In genomic region chr14:99687284-99688209, GRCh38 we compare ENCODE assay signal across 8 cellular contexts. TPM values are rescaled to one million over a fixed set of nuclear protein-coding genes. Genes with fewer than 3 reads are reported as not detected.
A peak's percentile ranks its signal among the peaks of the same experiment; 100 is the strongest.
DNase-seq lines count a peak whose midpoint lies in the region; ATAC-seq and TF ChIP-seq lines count a peak whose summit lies in the region.

No MANE protein-coding gene starts in this region.

- TF ChIP-seq CTCF in heart right ventricle (IDR thresholded peaks at IDR 0.05) (peak; percentile 21 to 62 (median 50)), thoracic aorta (IDR thresholded peaks at IDR 0.05) (peak; percentile 42)

- H3K4me3 ChIP-seq in heart right ventricle (no peak overlapping the region), thoracic aorta (no peak overlapping the region)

- intact Hi-C loops in activated CD4-positive, alpha-beta T cell treated with anti-CD3 and anti-CD28 coated beads for 36 hours (cut with DNase I, micrococcal nuclease), result loop anchor here in 1 of 2 experiments (10.0 kb wide), 1 partner anchor 687 kb away; the partner anchor contains the start of gene WDR25
- intact Hi-C loops in heart right ventricle (cut with DNase I), result loop anchor here in 1 of 10 donors (5.0 kb wide), 1 partner anchor 105 kb away; the partner anchor contains the start of gene EML1

- H3K4me3 Mint-ChIP-seq in activated CD4-positive, alpha-beta T cell treated with anti-CD3 and anti-CD28 coated beads for 36 hours, result no peak overlapping the region
- H3K4me3 Mint-ChIP-seq in activated CD4-positive, alpha-beta T cell treated with anti-CD3 and anti-CD28 coated beads, Interleukin-2, amount 10 ng/mL, durations not matched to agents 7 days and 5 days, result no peak overlapping the region

- DNase-seq in activated CD4-positive, alpha-beta T cell treated with anti-CD3 and anti-CD28 coated beads for 36 hours, result peak; percentile 53
- DNase-seq in activated CD4-positive, alpha-beta T cell treated with anti-CD3 and anti-CD28 coated beads for 1 hour, result no peak
- peak; percentile 24 for DNase-seq in activated CD4-positive, alpha-beta T cell treated with anti-CD3 and anti-CD28 coated beads, Interleukin-2, amount 10 ng/mL, durations not matched to agents 7 days and 5 days
- DNase-seq in heart right ventricle (no peak), thoracic aorta (ENCODE audit: low spot score) (no peak), COLO829 (ENCODE audit: low spot score) (no peak)

- CTCF ChIA-PET in activated CD4-positive, alpha-beta T cell treated with anti-CD3 and anti-CD28 coated beads for 36 hours (lab: Charles Lee), result interaction anchor here (0.6 to 1.7 kb wide), 12 partner anchors 9 to 170 kb away, joined by 3 to 7 read pairs (median 4); no protein-coding TSS in a partner anchor
- CTCF ChIA-PET in activated CD4-positive, alpha-beta T cell treated with anti-CD3 and anti-CD28 coated beads, Interleukin-2, amount 10 ng/mL, durations not matched to agents 7 days and 5 days (lab: Charles Lee), result interaction anchor here (0.6 to 1.9 kb wide), 6 partner anchors 9 to 220 kb away, joined by 3 to 6 read pairs (median 3); no protein-coding TSS in a partner anchor

- POLR2A ChIA-PET in activated CD4-positive, alpha-beta T cell treated with anti-CD3 and anti-CD28 coated beads for 36 hours (lab: Charles Lee), result interaction anchor here (0.6 kb wide), 1 partner anchor 283 kb away, joined by 3 read pairs; no protein-coding TSS in a partner anchor
- POLR2A ChIA-PET in activated CD4-positive, alpha-beta T cell treated with anti-CD3 and anti-CD28 coated beads, Interleukin-2, amount 10 ng/mL, durations not matched to agents 7 days and 5 days (lab: Charles Lee), result no interaction called here

- H3K4me1 ChIP-seq in heart right ventricle (peaks cover 9 to 23% (median 15%) of the 10 kb centered on the region in 9 donors), thoracic aorta (ENCODE audit: control insufficient read depth in 1 of 2, low read depth in 2 of 2) (peaks cover 3 to 12% of the 10 kb centered on the region in 2 donors)

- H3K27ac Mint-ChIP-seq in activated CD4-positive, alpha-beta T cell treated with anti-CD3 and anti-CD28 coated beads for 36 hours, result no peak overlapping the region
- no peak overlapping the region for H3K27ac Mint-ChIP-seq in activated CD4-positive, alpha-beta T cell treated with anti-CD3 and anti-CD28 coated beads, Interleukin-2, amount 10 ng/mL, durations not matched to agents 7 days and 5 days

- WGBS in heart right ventricle, 2 donors, result 68 to 76% methylated on average over 12 of the region's 12 CpGs

- no peaks in the 10 kb centered on the region for H3K36me3 ChIP-seq in heart right ventricle
- no peaks in the 10 kb centered on the region for H3K36me3 ChIP-seq in thoracic aorta

- H3K27me3 ChIP-seq in heart right ventricle (peaks cover 0 to 37% (median 0%) of the 10 kb centered on the region in 7 donors), thoracic aorta (replicated peaks; ENCODE audit: insufficient read depth) (no peaks in the 10 kb centered on the region)

- no peak for ATAC-seq in activated CD4-positive, alpha-beta T cell treated with anti-CD3 and anti-CD28 coated beads for 36 hours
- ATAC-seq in heart right ventricle, result no peak
- no peak for ATAC-seq in thoracic aorta (ENCODE audit: insufficient number of reproducible peaks, low FRiP score, low read depth)
- ATAC-seq in GM21737 (IDR thresholded peaks at IDR 0.05; ENCODE audit: unreplicated experiment), result no peak
- ATAC-seq in HG03025 (IDR thresholded peaks at IDR 0.05; ENCODE audit: low FRiP score, unreplicated experiment), result no peak

- H3K27me3 Mint-ChIP-seq in activated CD4-positive, alpha-beta T cell treated with anti-CD3 and anti-CD28 coated beads for 36 hours, result peaks cover 25% of the 10 kb centered on the region
- H3K27me3 Mint-ChIP-seq in activated CD4-positive, alpha-beta T cell treated with anti-CD3 and anti-CD28 coated beads, Interleukin-2, amount 10 ng/mL, durations not matched to agents 7 days and 5 days, result peaks cover 32% of the 10 kb centered on the region

- no peaks in the 10 kb centered on the region for H3K36me3 Mint-ChIP-seq in activated CD4-positive, alpha-beta T cell treated with anti-CD3 and anti-CD28 coated beads for 36 hours (ENCODE audit: low read depth)
- H3K36me3 Mint-ChIP-seq in activated CD4-positive, alpha-beta T cell treated with anti-CD3 and anti-CD28 coated beads, Interleukin-2, amount 10 ng/mL, durations not matched to agents 7 days and 5 days (ENCODE audit: low read depth), result no peaks in the 10 kb centered on the region

- H3K9me3 ChIP-seq in heart right ventricle (no peaks in the 10 kb centered on the region), thoracic aorta (no peaks in the 10 kb centered on the region)

- no peaks in the 10 kb centered on the region for H3K9me3 Mint-ChIP-seq in activated CD4-positive, alpha-beta T cell treated with anti-CD3 and anti-CD28 coated beads for 36 hours (ENCODE audit: low read depth)
- no peaks in the 10 kb centered on the region for H3K9me3 Mint-ChIP-seq in activated CD4-positive, alpha-beta T cell treated with anti-CD3 and anti-CD28 coated beads, Interleukin-2, amount 10 ng/mL, durations not matched to agents 7 days and 5 days

- H3K27ac ChIP-seq in heart right ventricle (no peak overlapping the region), thoracic aorta (no peak overlapping the region)

- H3K4me1 Mint-ChIP-seq in activated CD4-positive, alpha-beta T cell treated with anti-CD3 and anti-CD28 coated beads for 36 hours, result peaks cover 11% of the 10 kb centered on the region
- peaks cover 14% of the 10 kb centered on the region for H3K4me1 Mint-ChIP-seq in activated CD4-positive, alpha-beta T cell treated with anti-CD3 and anti-CD28 coated beads, Interleukin-2, amount 10 ng/mL, durations not matched to agents 7 days and 5 days

RNA-seq across cellular contexts. Expression of gene CYP46A1, which starts 3.4 kb away (rescaled TPM):
- under 1 TPM; 0.05 to 0.23 TPM for total RNA-seq in activated CD4-positive, alpha-beta T cell treated with anti-CD3 and anti-CD28 coated beads for 36 hours
- under 1 TPM; 0.12 to 0.20 TPM for total RNA-seq in activated CD4-positive, alpha-beta T cell treated with anti-CD3 and anti-CD28 coated beads, Interleukin-2, amount 10 ng/mL, durations not matched to agents 7 days and 5 days
- total RNA-seq in heart right ventricle (1 to 10 TPM; 2.0 to 6.1 (median 3.9) TPM), thoracic aorta (1 to 10 TPM in 1 of 2 donors, under 1 TPM in 1; 0.68 to 1.3 TPM)
- 1 to 10 TPM; 1.5 to 2.3 TPM for polyA plus RNA-seq in heart right ventricle

RNA-seq across cellular contexts. Expression of gene HHIPL1, which starts 42.6 kb away (rescaled TPM):
- under 1 TPM in 1 of 2 experiments, not detected in 1; 0.07 TPM for total RNA-seq in activated CD4-positive, alpha-beta T cell treated with anti-CD3 and anti-CD28 coated beads for 36 hours
- under 1 TPM in 1 of 2 experiments, not detected in 1; 0.05 TPM for total RNA-seq in activated CD4-positive, alpha-beta T cell treated with anti-CD3 and anti-CD28 coated beads, Interleukin-2, amount 10 ng/mL, durations not matched to agents 7 days and 5 days
- 1 to 10 TPM in 6 of 10 donors, under 1 TPM in 4; 0.81 to 2.2 (median 1.4) TPM for total RNA-seq in heart right ventricle
- polyA plus RNA-seq in heart right ventricle, result under 1 TPM; 0.55 to 0.59 TPM
- total RNA-seq in thoracic aorta, result 10 to 100 TPM in 1 of 2 donors, 1 to 10 TPM in 1; 2.1 to 10.0 TPM

Comparison
In these comparisons a context has a peak if more than half of its experiments do, and no peak if none do; other contexts are left out.
1. DNase-seq: peak in activated CD4-positive, alpha-beta T cell treated with anti-CD3 and anti-CD28 coated beads for 36 hours (single experiment) and activated CD4-positive, alpha-beta T cell treated with anti-CD3 and anti-CD28 coated beads, Interleukin-2, amount 10 ng/mL, durations not matched to agents 7 days and 5 days (single experiment); none in activated CD4-positive, alpha-beta T cell treated with anti-CD3 and anti-CD28 coated beads for 1 hour (single experiment), heart right ventricle (0 of 2), thoracic aorta (single experiment) and COLO829 (single experiment).